1 cellular context compared by ENCODE assay signal in genomic region chr3:185925353-185925752, GRCh38.
TF ChIP-seq lines count a peak whose summit lies in the region.

No MANE protein-coding gene starts in this region.

TF ChIP-seq in HepG2, 621 proteins besides CTCF, POLR2A, EP300 and RAD21 (continued from another document):
- TF ChIP-seq RBM22 (optimal IDR thresholded peaks at IDR 0.05; ENCODE audit: low read length) (peak; percentile 98), TBP (CRISPR knock-in tag; IDR thresholded peaks at IDR 0.05) (no peak), NFKB2 (CRISPR knock-in tag; IDR thresholded peaks at IDR 0.05; ENCODE audit: borderline replicate concordance) (no peak)
